ENCODE assay signal across 1 cellular context in the genomic region with DNA sequence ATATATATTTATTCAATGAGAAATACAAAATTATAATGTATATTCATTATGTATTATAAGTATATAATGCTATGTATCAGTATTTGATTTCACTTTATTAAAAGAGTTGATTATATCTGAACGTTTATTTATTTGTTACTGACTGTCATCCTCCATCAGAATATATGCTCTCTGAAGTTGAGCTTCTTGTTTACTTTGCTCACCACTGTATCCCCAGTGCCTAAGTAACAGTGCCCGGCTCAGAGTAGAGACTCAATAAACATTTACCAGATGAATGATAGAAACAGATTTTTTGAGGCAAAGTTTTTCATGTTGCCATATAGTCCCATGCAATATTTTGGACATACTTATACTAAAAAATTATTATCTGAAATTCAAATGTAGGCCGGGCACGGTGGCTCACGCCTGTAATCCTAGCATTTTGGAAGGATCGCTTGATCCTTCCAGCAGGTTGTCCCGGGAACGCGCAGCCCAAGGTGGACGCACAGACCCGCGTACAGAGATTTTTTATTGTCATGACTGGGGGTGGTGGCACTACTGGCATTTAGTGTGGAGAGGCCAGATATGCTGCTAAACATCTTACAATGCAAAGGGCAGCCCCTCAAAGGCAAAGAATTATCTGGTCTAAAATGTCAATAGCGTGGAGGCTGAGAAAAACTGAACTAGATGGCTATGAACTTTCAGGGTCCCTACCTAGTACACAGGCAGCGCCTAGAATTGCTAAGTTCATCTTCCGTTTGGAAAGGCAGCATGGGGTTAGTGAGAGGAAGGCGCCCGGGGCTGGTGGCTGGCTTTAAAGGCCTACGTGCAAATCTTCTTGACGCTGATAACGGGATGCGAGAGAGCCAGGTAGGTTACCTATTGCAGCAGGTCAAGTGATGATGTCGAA.
TF ChIP-seq lines count a peak whose summit lies in the region.

No MANE protein-coding gene starts in this region.

TF ChIP-seq in HepG2, 621 proteins besides CTCF, POLR2A, EP300 and RAD21:
- TF ChIP-seq PLRG1 (conservative IDR thresholded peaks at IDR 0.05) (no peak), MYNN (CRISPR knock-in tag; IDR thresholded peaks at IDR 0.05; ENCODE audit: low read depth) (0 out of 2 replicates have a peak, but pooled peaks have one; percentile 2), ZNF431 (CRISPR knock-in tag; IDR thresholded peaks at IDR 0.05; ENCODE audit: borderline replicate concordance, low read depth) (0 out of 2 replicates have a peak, but pooled peaks have one; percentile 33), ZNF598 (CRISPR knock-in tag; IDR thresholded peaks at IDR 0.05; ENCODE audit: borderline replicate concordance) (no peak), EED (CRISPR knock-in tag; IDR thresholded peaks at IDR 0.05) (no peak), ZNF619 (CRISPR knock-in tag; IDR thresholded peaks at IDR 0.05) (0 out of 2 replicates have a peak, but pooled peaks have one; percentile 5), TMF1 (CRISPR knock-in tag; IDR thresholded peaks at IDR 0.05; ENCODE audit: low read depth) (peak; percentile 4; the same call in 1 of the 2 replicates), ZNF24 (IDR thresholded peaks at IDR 0.05) (no peak), FOXA3 (CRISPR knock-in tag; IDR thresholded peaks at IDR 0.05) (peak; percentile 63; the same call in 1 of the 2 replicates), FOXA1 (IDR thresholded peaks at IDR 0.05) (no peak), FOXA1 (CRISPR knock-in tag; IDR thresholded peaks at IDR 0.05) (peak; percentile 69), ZNF136 (CRISPR knock-in tag; IDR thresholded peaks at IDR 0.05; ENCODE audit: low read depth) (0 out of 2 replicates have a peak, but pooled peaks have one; percentile 57), ZNF749 (CRISPR knock-in tag; IDR thresholded peaks at IDR 0.05; ENCODE audit: borderline replicate concordance) (0 out of 2 replicates have a peak, but pooled peaks have one; percentile 5), ZNF878 (CRISPR knock-in tag; IDR thresholded peaks at IDR 0.05) (0 out of 2 replicates have a peak, but pooled peaks have one; percentile 43), SOX6 (IDR thresholded peaks at IDR 0.05) (no peak), SOX6 (CRISPR knock-in tag; IDR thresholded peaks at IDR 0.05) (no peak), HNRNPH1 (optimal IDR thresholded peaks at IDR 0.05; ENCODE audit: low read depth, low read length) (no peak), NR2F2 (IDR thresholded peaks at IDR 0.05; ENCODE audit: borderline replicate concordance, low read depth) (no peak), GLI4 (CRISPR knock-in tag; IDR thresholded peaks at IDR 0.05; ENCODE audit: borderline replicate concordance) (0 out of 2 replicates have a peak, but pooled peaks have one; percentile 2)
- TF ChIP-seq, protein P1, sequence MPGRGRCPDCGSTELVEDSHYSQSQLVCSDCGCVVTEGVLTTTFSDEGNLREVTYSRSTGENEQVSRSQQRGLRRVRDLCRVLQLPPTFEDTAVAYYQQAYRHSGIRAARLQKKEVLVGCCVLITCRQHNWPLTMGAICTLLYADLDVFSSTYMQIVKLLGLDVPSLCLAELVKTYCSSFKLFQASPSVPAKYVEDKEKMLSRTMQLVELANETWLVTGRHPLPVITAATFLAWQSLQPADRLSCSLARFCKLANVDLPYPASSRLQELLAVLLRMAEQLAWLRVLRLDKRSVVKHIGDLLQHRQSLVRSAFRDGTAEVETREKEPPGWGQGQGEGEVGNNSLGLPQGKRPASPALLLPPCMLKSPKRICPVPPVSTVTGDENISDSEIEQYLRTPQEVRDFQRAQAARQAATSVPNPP (CRISPR knock-in tag; IDR thresholded peaks at IDR 0.05), result 0 out of 2 replicates have a peak, but pooled peaks have one; percentile 31
